Comparison of ENCODE assay signal across 8 cellular contexts in the genomic region with DNA sequence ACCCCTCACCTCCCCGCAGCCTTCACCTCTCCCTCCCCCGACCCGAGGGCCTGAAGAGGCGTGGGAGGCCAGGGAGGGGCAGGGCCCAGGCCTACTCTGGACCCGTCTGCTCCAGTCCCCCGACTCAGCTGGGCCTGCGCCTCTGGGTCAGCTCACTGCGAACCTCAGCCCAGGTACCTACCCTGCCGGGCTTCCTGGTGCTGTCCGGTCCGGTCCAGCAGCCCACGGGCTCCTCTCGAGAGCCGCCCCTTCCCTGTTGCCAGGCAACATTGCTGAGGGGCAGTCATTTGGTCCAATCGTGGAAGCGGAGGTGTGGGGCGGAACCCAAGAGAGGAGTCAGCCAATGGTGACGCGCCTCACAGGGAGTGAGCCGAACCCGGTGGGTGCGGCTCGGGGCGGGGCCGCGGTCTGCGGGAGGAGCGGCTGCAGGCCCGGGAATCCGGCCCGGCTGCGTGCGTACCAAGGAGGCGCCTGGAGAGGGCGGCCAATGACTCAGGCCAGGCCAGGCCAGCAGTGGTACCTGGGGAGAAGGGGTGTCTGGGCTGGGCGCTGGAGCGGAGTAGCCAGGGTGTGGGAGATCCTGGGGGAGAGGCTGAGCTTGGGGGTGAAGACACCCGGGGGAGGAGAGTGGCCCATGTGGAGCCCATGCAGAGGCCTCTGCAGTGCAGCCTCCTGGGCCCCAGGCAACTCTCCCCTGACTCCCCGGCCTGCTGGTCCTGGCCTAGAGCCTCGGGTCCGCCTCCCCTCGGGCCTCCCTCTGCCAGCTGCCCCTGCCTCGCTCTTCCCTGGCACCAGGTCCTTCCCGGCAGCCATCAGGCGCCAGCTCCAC. TPM values are rescaled to one million over a fixed set of nuclear protein-coding genes. Genes with fewer than 3 reads are reported as not detected.
DNase-seq lines count a peak whose midpoint lies in the region; ATAC-seq and TF ChIP-seq lines count a peak whose summit lies in the region.

TSS of gene MEAK7 (minus strand) at position 240 of the 829 bp plus-strand sequence. CDS start 6,573 bp downstream, outside the sequence.

- H3K27me3 ChIP-seq in KMS-11 (ENCODE audit: insufficient read depth, low read depth) (no peaks in the 10 kb centered on the region), osteoblast (ENCODE audit: insufficient read depth, low read length) (no peaks in the 10 kb centered on the region), thoracic aorta (replicated peaks; ENCODE audit: insufficient read depth) (no peaks in the 10 kb centered on the region)

- H3K36me3 ChIP-seq in KMS-11 (ENCODE audit: insufficient read depth) (no peaks in the 10 kb centered on the region), osteoblast (ENCODE audit: insufficient read depth, low read length) (peaks cover 19% of the 10 kb centered on the region), thoracic aorta (peaks cover 2% of the 10 kb centered on the region)

- H4K20me1 ChIP-seq in KMS-11 (ENCODE audit: insufficient read depth) (no peaks in the 10 kb centered on the region), osteoblast (ENCODE audit: insufficient read depth, low read length) (peaks cover 6% of the 10 kb centered on the region)

- no peak for TF ChIP-seq CTCF in KMS-11 (conservative IDR thresholded peaks at IDR 0.05; ENCODE audit: low read depth, low read length)
- no peak for TF ChIP-seq CTCF in osteoblast (IDR thresholded peaks at IDR 0.05; ENCODE audit: extremely low read depth, low read depth, low read length)
- no peak for TF ChIP-seq CTCF in thoracic aorta (IDR thresholded peaks at IDR 0.05)

- H2AFZ ChIP-seq in KMS-11 (ENCODE audit: low read depth), result peak within 1 kb of the TSS; percentile 84
- H2AFZ ChIP-seq in osteoblast (ENCODE audit: low read length), result peak within 1 kb of the TSS; percentile 93

- H3K4me3 ChIP-seq in KMS-11 (IDR thresholded peaks at IDR 0.05; ENCODE audit: insufficient read depth, low read depth, low read length) (no peak within 1 kb of the TSS), osteoblast (ENCODE audit: insufficient read depth, low read length) (peak within 1 kb of the TSS; percentile 97), thoracic aorta (peak within 1 kb of the TSS; percentile 89)

- H3K27ac ChIP-seq in KMS-11, result peak within 1 kb of the TSS; percentile 39
- H3K27ac ChIP-seq in osteoblast (ENCODE audit: low read depth, low read length), result peak within 1 kb of the TSS; percentile 83
- H3K27ac ChIP-seq in thoracic aorta, result peak within 1 kb of the TSS; percentile 66 to 79

- ATAC-seq in GM21737 (IDR thresholded peaks at IDR 0.05; ENCODE audit: unreplicated experiment), result peak; percentile 96
- peak; percentile 89 for ATAC-seq in thoracic aorta (ENCODE audit: insufficient number of reproducible peaks, low FRiP score, low read depth)

- no peaks in the 10 kb centered on the region for H3K79me2 ChIP-seq in KMS-11 (ENCODE audit: insufficient read depth, low read depth)
- H3K79me2 ChIP-seq in osteoblast (ENCODE audit: insufficient read depth, low read length), result peaks cover 44% of the 10 kb centered on the region

- peaks cover 43% of the 10 kb centered on the region for H3K4me1 Mint-ChIP-seq in activated naive CD8-positive, alpha-beta T cell (ENCODE audit: low read depth)

- H3K4me2 ChIP-seq in KMS-11 (peak within 1 kb of the TSS; percentile 44), osteoblast (ENCODE audit: insufficient read depth, low read length) (peak within 1 kb of the TSS; percentile 83)

- H3K9me3 ChIP-seq in osteoblast (ENCODE audit: low read depth, low read length) (no peaks in the 10 kb centered on the region), thoracic aorta (no peaks in the 10 kb centered on the region)

- H3K4me1 ChIP-seq in KMS-11 (ENCODE audit: low read depth, poor library complexity, severe bottlenecking) (peaks cover 25% of the 10 kb centered on the region), osteoblast (ENCODE audit: insufficient read depth, low read length) (peaks cover 32% of the 10 kb centered on the region), thoracic aorta (ENCODE audit: control insufficient read depth in 1 of 2, low read depth in 2 of 2) (peaks cover 16 to 20% of the 10 kb centered on the region in 2 donors)

- no peaks in the 10 kb centered on the region for H3K27me3 Mint-ChIP-seq in activated naive CD8-positive, alpha-beta T cell

- no peaks in the 10 kb centered on the region for H3K36me3 Mint-ChIP-seq in activated naive CD8-positive, alpha-beta T cell

- H3K9ac ChIP-seq in KMS-11, result peak within 1 kb of the TSS; percentile 64; the same call in 1 of the 2 replicates

- H3K9me3 Mint-ChIP-seq in activated naive CD8-positive, alpha-beta T cell (ENCODE audit: low read depth), result no peaks in the 10 kb centered on the region

- peak within 1 kb of the TSS; percentile 87 for H3K4me3 Mint-ChIP-seq in activated naive CD8-positive, alpha-beta T cell

- DNase-seq in Daoy (ENCODE audit: low read depth) (peak; percentile 99), SKM-1 (lab: John Stamatoyannopoulos, UW; ENCODE audit: unreplicated experiment) (peak; percentile 97), glomerular visceral epithelial cell (ENCODE audit: extremely low spot score) (peak; percentile 98), osteoblast (ENCODE audit: insufficient read length, low spot score, missing footprints) (peak; percentile 99), thoracic aorta (ENCODE audit: low spot score) (peak; percentile 95)

- H3K27ac Mint-ChIP-seq in activated naive CD8-positive, alpha-beta T cell, result peak within 1 kb of the TSS; percentile 92

RNA-seq across cellular contexts. Expression of gene MEAK7, which starts in this region (rescaled TPM):
- total RNA-seq in Daoy (2014; rRNA removed; shearing (Covaris generic)), result 3.9 and 7.3 TPM in 2 replicates
- total RNA-seq in osteoblast, result 24.2 and 27.7 TPM in 2 replicates
- 10 to 100 TPM; 13.8 to 23.2 TPM for total RNA-seq in thoracic aorta
